23 cellular contexts compared by ENCODE assay signal in the genomic region with DNA sequence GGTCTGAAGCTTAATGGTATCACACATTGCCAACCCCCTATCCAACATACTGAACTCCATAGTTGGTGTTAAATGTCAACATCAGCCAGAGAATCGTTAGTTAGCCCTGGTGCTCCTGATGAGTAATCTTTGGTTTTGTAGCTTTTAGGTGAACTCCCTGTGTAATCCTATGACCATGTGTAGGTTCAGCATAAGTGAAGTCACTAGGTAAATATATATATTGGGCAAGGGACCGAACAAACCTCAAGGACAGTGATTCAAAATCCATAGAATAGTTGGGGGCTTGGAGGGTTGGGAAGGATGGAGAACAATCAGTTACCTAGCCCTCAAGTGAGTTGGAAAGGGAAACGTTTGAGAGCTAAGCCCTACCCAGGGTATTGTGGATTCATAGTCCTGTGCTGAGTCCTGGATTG. TPM values are rescaled to one million over a fixed set of nuclear protein-coding genes. Genes with fewer than 3 reads are reported as not detected.
DNase-seq lines count a peak whose midpoint lies in the region; ATAC-seq, FAIRE-seq and TF ChIP-seq lines count a peak whose summit lies in the region.
"Had no signal": no experiment of that assay in that cellular context is flagged by ENCODE, and none has a peak within 500 bp of the region (broad histone marks: within the 10 kb centered on the region; RNA-seq: fewer than 3 reads in every experiment).

No MANE protein-coding gene starts in this region.

- peak; percentile 91 for ATAC-seq in HepG2
- ATAC-seq in right lobe of liver: no peak
- ATAC-seq in Panc1: 0 out of 2 replicates have a peak, but pooled peaks have one; percentile 48
- ATAC-seq: naive thymus-derived CD8-positive, alpha-beta T cell had no signal

- H3K4me3 Mint-ChIP-seq in chondrocyte (ENCODE audit: unreplicated experiment): no peak overlapping the region
- H3K4me3 Mint-ChIP-seq: activated naive CD8-positive, alpha-beta T cell; activated T-helper 1 cell treated with anti-CD3 and anti-CD28 coated beads, Interleukin-12 subunit alpha, Interleukin-12 subunit beta, Interleukin-2, Interleukin-4 antibody, amounts not matched to agents 30 ng/mL and 10 ng/mL and 1 ng/mL, durations not matched to agents 14 hours and 24 hours and 36 hours; naive thymus-derived CD8-positive, alpha-beta T cell had no signal

- H3K4me1 Mint-ChIP-seq in chondrocyte (ENCODE audit: low read depth): peaks cover 4% of the 10 kb centered on the region

- H3K9me3 Mint-ChIP-seq in chondrocyte (ENCODE audit: low read depth): peaks cover 3% of the 10 kb centered on the region

- intact Hi-C loops in HepG2 (cut with micrococcal nuclease; ENCODE audit: unreplicated experiment) (no loop called here), right lobe of liver (cut with DNase I) (no loop called here), Panc1 (cut with micrococcal nuclease; ENCODE audit: unreplicated experiment) (no loop called here), OCI-LY7 (cut with micrococcal nuclease; ENCODE audit: unreplicated experiment) (no loop called here)

- no peak for TF ChIP-seq RAD21 in HepG2 (CRISPR knock-in tag; IDR thresholded peaks at IDR 0.05)

- H3K27ac ChIP-seq in HepG2 (ENCODE audit: extremely low read length, insufficient read depth, low read length) (no peak overlapping the region), right lobe of liver (no peak overlapping the region), Panc1 (ENCODE audit: low read length) (no peak overlapping the region), OCI-LY7 (ENCODE audit: low read depth, low read length, poor library complexity, severe bottlenecking) (no peak overlapping the region), suprapubic skin (no peak overlapping the region)
- H3K27ac ChIP-seq: transverse colon had no signal

- POLR2A ChIA-PET in HepG2 (lab: Yijun Ruan, JAX): interaction anchor here (0.7 to 2.8 kb wide), 8 partner anchors 8 to 155 kb away, joined by 3 to 16 read pairs (median 7); partner anchors contain the start of genes AP1S3 and WDFY1
- POLR2A ChIA-PET in Panc1 (lab: Charles Lee): no interaction called here
- POLR2A ChIA-PET in OCI-LY7 (lab: Charles Lee): interaction anchor here (0.6 kb wide), 1 partner anchor 25 kb away, joined by 4 read pairs; no protein-coding TSS in a partner anchor

- WGBS in HepG2 (ENCODE audit: low lambda C conversion rate): 2% methylated on average over 3 of the region's 3 CpGs
- WGBS in right lobe of liver (ENCODE audit: insufficient coverage, low coverage, low lambda C conversion rate, missing lambda C conversion rate): 83% methylated on average over 3 of the region's 3 CpGs
- 88% methylated on average over 3 of the region's 3 CpGs for WGBS in suprapubic skin

- H3K4me3 ChIP-seq in HepG2 (replicated peaks in 1 of 3; ENCODE audit: insufficient read depth in 1 of 3, low read depth in 2 of 3, low read length in 3 of 3) (no peak overlapping the region), right lobe of liver (no peak overlapping the region), Panc1 (ENCODE audit: low read depth in 2 of 2, low read length in 2 of 2) (no peak overlapping the region), choroid plexus epithelial cell (ENCODE audit: low read depth, low read length) (no peak overlapping the region), OCI-LY7 (ENCODE audit: low read depth, low read length, poor library complexity, severe bottlenecking) (no peak overlapping the region), suprapubic skin (no peak overlapping the region)
- H3K4me3 ChIP-seq: transverse colon had no signal

- peak; percentile 26 for FAIRE-seq in HepG2 (lab: Jason Lieb, UNC)
- FAIRE-seq: astrocyte, keratinocyte had no signal

- TF ChIP-seq CTCF in HepG2 (CRISPR knock-in tag; IDR thresholded peaks at IDR 0.05) (no peak), right lobe of liver (IDR thresholded peaks at IDR 0.05) (no peak), Panc1 (IDR thresholded peaks at IDR 0.05) (no peak), choroid plexus epithelial cell (conservative IDR thresholded peaks at IDR 0.05; ENCODE audit: low read depth, low read length) (no peak), chondrocyte (IDR thresholded peaks at IDR 0.05) (no peak), OCI-LY7 (conservative IDR thresholded peaks at IDR 0.05; ENCODE audit: low read length) (no peak), suprapubic skin (IDR thresholded peaks at IDR 0.05) (no peak)

- H3K9me2 ChIP-seq in OCI-LY7 (ENCODE audit: insufficient read depth, low read length): no peaks in the 10 kb centered on the region

- no peaks in the 10 kb centered on the region for H3K79me2 ChIP-seq in HepG2 (ENCODE audit: insufficient read depth, low read length)
- no peaks in the 10 kb centered on the region for H3K79me2 ChIP-seq in OCI-LY7 (ENCODE audit: insufficient read depth, low read depth, low read length)

- H3K36me3 ChIP-seq in HepG2 (replicated peaks in 1 of 2; ENCODE audit: control insufficient read depth in 1 of 2, insufficient read depth in 2 of 2, low read length in 2 of 2) (no peaks in the 10 kb centered on the region), right lobe of liver (peaks cover 0 to 4% (median 0%) of the 10 kb centered on the region in 4 donors), Panc1 (ENCODE audit: control insufficient read depth, insufficient read depth, low read length) (no peaks in the 10 kb centered on the region), OCI-LY7 (ENCODE audit: insufficient read depth, low read length) (no peaks in the 10 kb centered on the region; the same call in 1 of the 2 replicates), suprapubic skin (peaks cover 10% of the 10 kb centered on the region)

- H3K4me2 ChIP-seq in HepG2 (ENCODE audit: low read depth, low read length) (no peak overlapping the region; the same call in 1 of the 2 replicates), OCI-LY7 (ENCODE audit: low read length) (no peak overlapping the region)

- TF ChIP-seq POLR2A in HepG2 (IDR thresholded peaks at IDR 0.05; ENCODE audit: insufficient read depth in 1 of 2, low read depth in 2 of 2, low read length in 2 of 2): no peak
- TF ChIP-seq POLR2A in right lobe of liver (IDR thresholded peaks at IDR 0.05): no peak
- TF ChIP-seq POLR2A in suprapubic skin (IDR thresholded peaks at IDR 0.05): no peak

- H3K27ac Mint-ChIP-seq in chondrocyte (ENCODE audit: unreplicated experiment): no peak overlapping the region
- H3K27ac Mint-ChIP-seq: activated naive CD8-positive, alpha-beta T cell; activated T-helper 1 cell treated with anti-CD3 and anti-CD28 coated beads, Interleukin-12 subunit alpha, Interleukin-12 subunit beta, Interleukin-2, Interleukin-4 antibody, amounts not matched to agents 30 ng/mL and 10 ng/mL and 1 ng/mL, durations not matched to agents 14 hours and 24 hours and 36 hours; naive thymus-derived CD8-positive, alpha-beta T cell had no signal

- no peaks in the 10 kb centered on the region for H3K27me3 ChIP-seq in HepG2 (ENCODE audit: control insufficient read depth in 1 of 2, insufficient read depth in 2 of 2, low read length in 2 of 2)
- no peaks in the 10 kb centered on the region for H3K27me3 ChIP-seq in right lobe of liver
- no peaks in the 10 kb centered on the region for H3K27me3 ChIP-seq in Panc1 (ENCODE audit: control insufficient read depth, insufficient read depth, low read length)
- no peaks in the 10 kb centered on the region for H3K27me3 ChIP-seq in suprapubic skin
- H3K27me3 ChIP-seq: transverse colon had no signal

- H4K20me1 ChIP-seq in HepG2 (ENCODE audit: insufficient read depth, low read length): no peaks in the 10 kb centered on the region
- no peaks in the 10 kb centered on the region for H4K20me1 ChIP-seq in OCI-LY7 (ENCODE audit: insufficient read depth, low read length)

- H3K27me3 Mint-ChIP-seq in chondrocyte (ENCODE audit: low read depth): no peaks in the 10 kb centered on the region
- H3K27me3 Mint-ChIP-seq: activated naive CD8-positive, alpha-beta T cell; naive thymus-derived CD8-positive, alpha-beta T cell had no signal

- BruUV-seq in HepG2 (replicated peaks; lab: Mats Ljungman, UMichigan) (no TSS peak), Panc1 (replicated peaks; lab: Mats Ljungman, UMichigan) (no TSS peak), OCI-LY7 (replicated peaks; lab: Mats Ljungman, UMichigan) (no TSS peak)

- peaks cover 20% of the 10 kb centered on the region for H3K36me3 Mint-ChIP-seq in chondrocyte (ENCODE audit: low read depth)

- CTCF ChIA-PET in HepG2 (lab: Yijun Ruan, JAX; ENCODE audit: low intra/inter-chr PET ratio, low total read pairs) (no interaction called here), Panc1 (lab: Charles Lee) (no interaction called here), OCI-LY7 (lab: Charles Lee; ENCODE audit: unreplicated experiment) (no interaction called here)

- H2AFZ ChIP-seq in HepG2 (ENCODE audit: low read length) (no peak overlapping the region), OCI-LY7 (ENCODE audit: low read length) (no peak overlapping the region)

- TF ChIP-seq EP300 in HepG2 (IDR thresholded peaks at IDR 0.05; ENCODE audit: low read depth in 2 of 2, low read length in 2 of 2): peak in 1 of 2 experiments; percentile 69; a peak in 2 of 4 replicates
- 0 out of 2 replicates have a peak, but pooled peaks have one; percentile 64 for TF ChIP-seq EP300 in HepG2 (CRISPR knock-in tag; IDR thresholded peaks at IDR 0.05; ENCODE audit: borderline replicate concordance)
- no peak for TF ChIP-seq EP300 in suprapubic skin (IDR thresholded peaks at IDR 0.05)

- no peaks in the 10 kb centered on the region for H3K9me3 ChIP-seq in HepG2 (ENCODE audit: low read length)
- H3K9me3 ChIP-seq in right lobe of liver: no peaks in the 10 kb centered on the region
- no peaks in the 10 kb centered on the region for H3K9me3 ChIP-seq in Panc1 (ENCODE audit: control insufficient read depth, insufficient read depth, low read depth, low read length)
- H3K9me3 ChIP-seq in OCI-LY7 (ENCODE audit: low read length): peaks cover 16% of the 10 kb centered on the region; the same call in 1 of the 2 replicates
- no peaks in the 10 kb centered on the region for H3K9me3 ChIP-seq in suprapubic skin
- H3K9me3 ChIP-seq: transverse colon had no signal

- in situ Hi-C loops in HepG2 (cut with HindIII; ENCODE audit: extremely low pct_ligation_motif_present, low pct_unique_long_range_greater_than_20kb) (no loop called here), Panc1 (cut with HindIII; ENCODE audit: low pct_unique_long_range_greater_than_20kb, low sequenced_read_pairs) (no loop called here)

- H3K4me1 ChIP-seq in HepG2 (ENCODE audit: insufficient read depth, low read length): peaks cover 38% of the 10 kb centered on the region
- no peaks in the 10 kb centered on the region for H3K4me1 ChIP-seq in right lobe of liver
- peaks cover 2% of the 10 kb centered on the region; the same call in 1 of the 2 replicates for H3K4me1 ChIP-seq in Panc1 (ENCODE audit: control insufficient read depth, insufficient read depth, low read length)
- H3K4me1 ChIP-seq in OCI-LY7 (ENCODE audit: insufficient read depth, low read length, poor library complexity, severe bottlenecking): peaks cover 6% of the 10 kb centered on the region
- H3K4me1 ChIP-seq in suprapubic skin: no peaks in the 10 kb centered on the region
- H3K4me1 ChIP-seq: transverse colon had no signal

- DNase-seq in HepG2 (ENCODE audit: low spot score) (peak; percentile 94), right lobe of liver (no peak), Panc1 (ENCODE audit: low read depth, low spot score) (no peak), choroid plexus epithelial cell (ENCODE audit: low read depth) (peak; percentile 15), chondrocyte (ENCODE audit: low spot score) (no peak), medulla oblongata (ENCODE audit: extremely low spot score) (no peak), OCI-LY7 (ENCODE audit: low spot score) (no peak), suprapubic skin (ENCODE audit: low spot score in 2 of 2) (no peak)
- DNase-seq: ACHN; DMS79; Kasumi-1; MV-4-11; naive thymus-derived CD8-positive, alpha-beta T cell; NCI-H446; NCI-H774; occipital lobe; SHP77; T-helper 9 cell; transverse colon had no signal

- H3K9ac ChIP-seq in HepG2 (ENCODE audit: insufficient read depth, low read depth, low read length): no peak overlapping the region

RNA-seq across cellular contexts. Expression of gene AP1S3, which starts 16.0 kb away (rescaled TPM):
- total RNA-seq in HepG2 (2016; rRNA removed; fragmentation: Illumina TruSeq; extraction: Trizol) (16.3 and 26.3 TPM in 2 replicates), right lobe of liver (10 to 100 TPM in 1 of 6 experiments, 1 to 10 TPM in 5; 1.3 to 12.7 (median 3.2) TPM), Panc1 (2021; ENCODE audit: unreplicated experiment) (66.3 TPM), chondrocyte (5.2 to 6.4 TPM (median 5.5 TPM) in 3 replicates), OCI-LY7 (2022) (32.1 and 42.6 TPM in 2 replicates), suprapubic skin (1 to 10 TPM in 3 of 4 donors, under 1 TPM in 1; 0.72 to 8.4 (median 3.1) TPM)
- 6.3 and 6.8 TPM in 2 replicates for total RNA-seq in HepG2 (2016; cell fraction: cytosol; rRNA removed; fragmentation: Illumina TruSeq; extraction: Trizol; ENCODE audit: low read depth)
- 16.9 and 26.4 TPM in 2 replicates for total RNA-seq in HepG2 (2016; cell fraction: insoluble cytoplasmic fraction; rRNA removed; fragmentation: Illumina TruSeq; extraction: Trizol)
- 10.6 and 12.4 TPM in 2 replicates for total RNA-seq in HepG2 (2016; cell fraction: membrane; rRNA removed; fragmentation: Illumina TruSeq; extraction: Trizol)
- 10.5 and 13.1 TPM in 2 replicates for total RNA-seq in HepG2 (2016; cell fraction: nucleus; rRNA removed; fragmentation: Illumina TruSeq; extraction: Trizol)
- 2.9 and 3.0 TPM in 2 replicates for polyA plus RNA-seq in HepG2 (2011; rRNA removed)
- polyA plus RNA-seq in HepG2 (2011; cell fraction: cytosol; rRNA removed): 2.0 and 2.4 TPM in 2 replicates
- polyA plus RNA-seq in HepG2 (2011; cell fraction: nucleus; rRNA removed): 1.2 TPM in 2 replicates
- 2.1 and 3.0 TPM in 2 replicates for polyA plus RNA-seq in HepG2 (2012)
- 1.8 and 2.4 TPM in 2 replicates for polyA plus RNA-seq in HepG2 (2016; cell fraction: cytosol; fragmentation: Illumina TruSeq; extraction: Trizol; ENCODE audit: low read depth)
- 17.8 and 18.6 TPM in 2 replicates for polyA plus RNA-seq in HepG2 (2016; cell fraction: insoluble cytoplasmic fraction; fragmentation: Illumina TruSeq; extraction: Trizol; ENCODE audit: low read depth)
- 4.3 and 5.4 TPM in 2 replicates for polyA plus RNA-seq in HepG2 (2016; cell fraction: membrane; fragmentation: Illumina TruSeq; extraction: Trizol; ENCODE audit: low read depth)
- 8.0 and 11.0 TPM in 2 replicates for polyA plus RNA-seq in HepG2 (2016; cell fraction: nucleus; fragmentation: Illumina TruSeq; extraction: Trizol; ENCODE audit: insufficient read depth, low read depth)
- polyA minus RNA-seq in HepG2 (2011; rRNA and poly(A)+ RNA removed; ENCODE audit: low replicate concordance): 3.3 and 6.3 TPM in 2 replicates
- 3.7 and 4.2 TPM in 2 replicates for polyA minus RNA-seq in HepG2 (2011; cell fraction: cytosol; rRNA and poly(A)+ RNA removed)
- 3.2 and 8.6 TPM in 2 replicates for polyA minus RNA-seq in HepG2 (2011; cell fraction: nucleus; rRNA and poly(A)+ RNA removed)
- polyA plus RNA-seq in Panc1 (2012; ENCODE audit: insufficient read length): 20.0 TPM
- total RNA-seq in OCI-LY7 (2014; rRNA removed; shearing (Covaris generic)): 7.0 and 11.2 TPM in 2 replicates

Comparison
In these comparisons a context has a peak if more than half of its experiments do, and no peak if none do; other contexts are left out.
1. ATAC-seq: peak in HepG2 (single experiment) and Panc1 (single experiment); none in right lobe of liver (0 of 4).
2. DNase-seq: peak in HepG2 (single experiment) and choroid plexus epithelial cell (single experiment); none in right lobe of liver (0 of 3), Panc1 (single experiment), chondrocyte (single experiment), medulla oblongata (single experiment), OCI-LY7 (single experiment) and suprapubic skin (0 of 2).